ENCODE assay signal across 21 cellular contexts in genomic region chr1:114037952-114038867, GRCh38.
"Had no signal": no experiment of that assay in that cellular context is flagged by ENCODE, and none has a peak within 500 bp of the region (broad histone marks: within the 10 kb centered on the region; RNA-seq: fewer than 3 reads in every experiment).

No MANE protein-coding gene starts in this region.

- H3K27ac Mint-ChIP-seq: activated naive CD4-positive, alpha-beta T cell treated with anti-CD3 and anti-CD28 coated beads, Interleukin-2, amount 50 U/mL, for 24 hours; natural killer cell; T-cell had no signal

- H3K9me3 Mint-ChIP-seq: activated naive CD4-positive, alpha-beta T cell treated with anti-CD3 and anti-CD28 coated beads, Interleukin-2, amount 50 U/mL, for 24 hours; natural killer cell; stimulated activated naive CD8-positive, alpha-beta T cell treated with anti-CD3 and anti-CD28 coated beads, Interleukin-15, amount 100 ng/mL, for 72 hours; T-cell had no signal

- H3K36me3 ChIP-seq: ascending aorta, neutrophil, suprapubic skin, transverse colon, vagina had no signal

- H3K27me3 Mint-ChIP-seq: activated naive CD4-positive, alpha-beta T cell treated with anti-CD3 and anti-CD28 coated beads, Interleukin-2, amount 50 U/mL, for 24 hours; stimulated activated naive CD8-positive, alpha-beta T cell treated with anti-CD3 and anti-CD28 coated beads, Interleukin-15, amount 100 ng/mL, for 72 hours; T-cell had no signal

- H3K4me3 Mint-ChIP-seq: activated naive CD4-positive, alpha-beta T cell treated with anti-CD3 and anti-CD28 coated beads, Interleukin-2, amount 50 U/mL, for 24 hours; natural killer cell; stimulated activated naive CD8-positive, alpha-beta T cell treated with anti-CD3 and anti-CD28 coated beads, Interleukin-15, amount 100 ng/mL, for 72 hours; T-cell had no signal

- H3K4me1 Mint-ChIP-seq: activated naive CD4-positive, alpha-beta T cell treated with anti-CD3 and anti-CD28 coated beads, Interleukin-2, amount 50 U/mL, for 24 hours; stimulated activated naive CD8-positive, alpha-beta T cell treated with anti-CD3 and anti-CD28 coated beads, Interleukin-15, amount 100 ng/mL, for 72 hours; T-cell had no signal

- H3K9me3 ChIP-seq: ascending aorta, neutrophil, suprapubic skin, transverse colon, vagina had no signal

- DNase-seq: activated CD4-positive, alpha-beta T cell treated with anti-CD3 and anti-CD28 coated beads, Interleukin-2, amount 50 U/mL, for 1 hour; activated CD8-positive, alpha-beta memory T cell treated with anti-CD3 and anti-CD28 coated beads for 24 hours; activated CD8-positive, alpha-beta memory T cell treated with anti-CD3 and anti-CD28 coated beads, Interleukin-2, amount 50 U/mL, for 48 hours; activated effector memory CD4-positive, alpha-beta T cell treated with Interleukin-2 at 50 U/mL for 16 hours; activated T-cell treated with anti-CD3 and anti-CD28 coated beads, Interleukin-2, amount 50 U/mL, for 48 hours; cerebellar nuclear complex; effector CD4-positive, alpha-beta T cell; left cardiac atrium; natural killer cell; stimulated activated CD4-positive, alpha-beta T cell treated with anti-CD3 and anti-CD28 coated beads, Interleukin-4, amount 100 ng/mL, for 1 hour; stimulated activated naive CD8-positive, alpha-beta T cell treated with anti-CD3 and anti-CD28 coated beads, Interleukin-15, amount 100 ng/mL, for 72 hours; T-cell; T1000; transverse colon had no signal

- H3K4me1 ChIP-seq: ascending aorta, suprapubic skin, transverse colon had no signal

- H3K4me3 ChIP-seq: ascending aorta, smooth muscle cell, suprapubic skin, transverse colon, vagina had no signal

- H3K27me3 ChIP-seq: ascending aorta, suprapubic skin, transverse colon, vagina had no signal

- H3K36me3 Mint-ChIP-seq: activated naive CD4-positive, alpha-beta T cell treated with anti-CD3 and anti-CD28 coated beads, Interleukin-2, amount 50 U/mL, for 24 hours; natural killer cell; T-cell had no signal

- H3K27ac ChIP-seq: ascending aorta, neutrophil, suprapubic skin, transverse colon, vagina had no signal

- ATAC-seq: left cardiac atrium; natural killer cell; sciatic nerve; stimulated activated naive CD8-positive, alpha-beta T cell treated with anti-CD3 and anti-CD28 coated beads, Interleukin-15, amount 100 ng/mL, for 72 hours; T-cell had no signal
